Comparison of ENCODE assay signal across 16 cellular contexts in genomic region chr1:116128669-116129068, GRCh38. TPM values are rescaled to one million over a fixed set of nuclear protein-coding genes. Genes with fewer than 3 reads are reported as not detected.
A peak's percentile ranks its signal among the peaks of the same experiment; 100 is the strongest.
DNase-seq lines count a peak whose midpoint lies in the region; ATAC-seq and TF ChIP-seq lines count a peak whose summit lies in the region.
"Had no signal": no experiment of that assay in that cellular context is flagged by ENCODE, and none has a peak within 500 bp of the region (broad histone marks: within the 10 kb centered on the region; RNA-seq: fewer than 3 reads in every experiment).

No MANE protein-coding gene starts in this region.

- H3K27ac Mint-ChIP-seq in T-helper 2 cell treated with Interferon-gamma antibody and Interleukin-4, amounts not matched to agents 5 μg/mL and 100 μg/mL, for 36 hours: peak overlapping the region; percentile 3
- H3K27ac Mint-ChIP-seq in effector memory CD8-positive, alpha-beta T cell: peak overlapping the region in 1 of 2 donors; percentile 21
- H3K27ac Mint-ChIP-seq: nephron progenitor cell had no signal

- no peaks in the 10 kb centered on the region for H3K9me3 ChIP-seq in tibial artery
- H3K9me3 ChIP-seq: BE2C, SK-N-SH had no signal

- no peaks in the 10 kb centered on the region for H3K4me1 ChIP-seq in tibial artery

- peaks cover 22% of the 10 kb centered on the region for H3K4me1 Mint-ChIP-seq in T-helper 2 cell treated with Interferon-gamma antibody and Interleukin-4, amounts not matched to agents 5 μg/mL and 100 μg/mL, for 36 hours (ENCODE audit: low read depth)
- peaks cover 0 to 5% of the 10 kb centered on the region in 2 donors for H3K4me1 Mint-ChIP-seq in effector memory CD8-positive, alpha-beta T cell (ENCODE audit: low read depth in 2 of 2)
- H3K4me1 Mint-ChIP-seq: nephron progenitor cell had no signal

- no peaks in the 10 kb centered on the region for H3K27me3 ChIP-seq in tibial artery
- H3K27me3 ChIP-seq: BE2C had no signal

- H3K27ac ChIP-seq in tibial artery: no peak overlapping the region
- H3K27ac ChIP-seq: GM23248, WERI-Rb-1 had no signal

- no peaks in the 10 kb centered on the region for H3K36me3 ChIP-seq in tibial artery
- H3K36me3 ChIP-seq: BE2C, WERI-Rb-1 had no signal

- intact Hi-C loops in tibial artery (cut with DNase I; ENCODE audit: low total_unique reads): no loop called here

- H3K36me3 Mint-ChIP-seq in T-helper 2 cell treated with Interferon-gamma antibody and Interleukin-4, amounts not matched to agents 5 μg/mL and 100 μg/mL, for 36 hours (ENCODE audit: low read depth): no peaks in the 10 kb centered on the region
- H3K36me3 Mint-ChIP-seq in effector memory CD8-positive, alpha-beta T cell (ENCODE audit: insufficient read depth): no peaks in the 10 kb centered on the region

- H3K4me3 ChIP-seq in tibial artery: no peak overlapping the region
- H3K4me3 ChIP-seq: GM23248, K562 had no signal

- peak overlapping the region; percentile 5 for H3K4me3 Mint-ChIP-seq in T-helper 2 cell treated with Interferon-gamma antibody and Interleukin-4, amounts not matched to agents 5 μg/mL and 100 μg/mL, for 36 hours
- H3K4me3 Mint-ChIP-seq in effector memory CD8-positive, alpha-beta T cell: no peak overlapping the region
- H3K4me3 Mint-ChIP-seq: nephron progenitor cell had no signal

- ATAC-seq in effector memory CD8-positive, alpha-beta T cell (replicated peaks): peak; percentile 68
- ATAC-seq in omental fat pad (ENCODE audit: low FRiP score): no peak
- ATAC-seq: K562, left ventricle myocardium superior had no signal

- peak; percentile 70 for DNase-seq in T-helper 2 cell treated with Interferon-gamma antibody and Interleukin-4, amounts not matched to agents 5 μg/mL and 100 μg/mL, for 36 hours (ENCODE audit: low spot score)
- DNase-seq in activated T-cell treated with anti-CD3 and anti-CD28 coated beads for 24 hours (ENCODE audit: low read depth) (peak; percentile 46), NCI-H1930 (lab: John Stamatoyannopoulos, UW) (no peak), tibial artery (no peak), dermis blood vessel endothelial cell (no peak), omental fat pad (ENCODE audit: low spot score) (no peak)
- DNase-seq in effector memory CD8-positive, alpha-beta T cell: no peak
- DNase-seq in stimulated activated CD8-positive, alpha-beta memory T cell treated with anti-CD3 and anti-CD28 coated beads, Interleukin-4, amount 100 ng/mL, for 24 hours (ENCODE audit: low read depth): peak; percentile 35
- DNase-seq: BE2C, GM23248, left ventricle myocardium superior, nephron progenitor cell, SK-N-SH, WERI-Rb-1 had no signal

- TF ChIP-seq CTCF in tibial artery (IDR thresholded peaks at IDR 0.05): no peak
- no peak for TF ChIP-seq CTCF in omental fat pad (IDR thresholded peaks at IDR 0.05)

- H3K9me3 Mint-ChIP-seq in T-helper 2 cell treated with Interferon-gamma antibody and Interleukin-4, amounts not matched to agents 5 μg/mL and 100 μg/mL, for 36 hours: no peaks in the 10 kb centered on the region
- H3K9me3 Mint-ChIP-seq in effector memory CD8-positive, alpha-beta T cell: no peaks in the 10 kb centered on the region
- H3K9me3 Mint-ChIP-seq: nephron progenitor cell had no signal

- H3K27me3 Mint-ChIP-seq in T-helper 2 cell treated with Interferon-gamma antibody and Interleukin-4, amounts not matched to agents 5 μg/mL and 100 μg/mL, for 36 hours (ENCODE audit: low read depth): peaks cover 16% of the 10 kb centered on the region
- peaks cover 13 to 25% of the 10 kb centered on the region in 2 donors for H3K27me3 Mint-ChIP-seq in effector memory CD8-positive, alpha-beta T cell

RNA-seq across cellular contexts. Expression of gene MAB21L3, which starts 17.5 kb away (rescaled TPM):
- total RNA-seq in dermis blood vessel endothelial cell (under 0.01 and 0.09 TPM in 2 replicates), omental fat pad (1 to 10 TPM in 1 of 4 donors, under 1 TPM in 2, not detected in 1; 0.19 to 4.6 (median 0.37) TPM)
- total RNA-seq: K562, left ventricle myocardium superior, NCI-H460 had no signal

Comparison
In these comparisons a context has a peak if more than half of its experiments do, and no peak if none do; other contexts are left out.
1. DNase-seq: peak in T-helper 2 cell treated with Interferon-gamma antibody and Interleukin-4, amounts not matched to agents 5 μg/mL and 100 μg/mL, for 36 hours (single experiment), activated T-cell treated with anti-CD3 and anti-CD28 coated beads for 24 hours (single experiment) and stimulated activated CD8-positive, alpha-beta memory T cell treated with anti-CD3 and anti-CD28 coated beads, Interleukin-4, amount 100 ng/mL, for 24 hours (single experiment); none in effector memory CD8-positive, alpha-beta T cell (0 of 3), NCI-H1930 (0 of 2), tibial artery (0 of 2), dermis blood vessel endothelial cell (single experiment) and omental fat pad (single experiment).